Comparison of ENCODE assay signal across 2 cellular contexts in genomic region chr20:2507875-2508630, GRCh38.
TF ChIP-seq lines count a peak whose summit lies in the region.

No MANE protein-coding gene starts in this region.

TF ChIP-seq in HEK293, 187 proteins besides CTCF, POLR2A, EP300 and RAD21 (continued from another document):
- TF ChIP-seq ZNF311 (tag by site-specific recombination; IDR thresholded peaks at IDR 0.05; ENCODE audit: borderline replicate concordance) (no peak), ZNF341 (tag by site-specific recombination; IDR thresholded peaks at IDR 0.05; ENCODE audit: low read depth) (no peak)

TF ChIP-seq in neural cell, 6 proteins besides CTCF, POLR2A, EP300 and RAD21 (continued from another document):
- TF ChIP-seq REST (IDR thresholded peaks at IDR 0.05; ENCODE audit: borderline replicate concordance) (no peak), MXI1 (conservative IDR thresholded peaks at IDR 0.05; ENCODE audit: poor library complexity, severe bottlenecking) (no peak), POLR2AphosphoS5 (IDR thresholded peaks at IDR 0.05) (no peak)
